17 cellular contexts compared by ENCODE assay signal in genomic region chr3:132236701-132237651, GRCh38.
DNase-seq lines count a peak whose midpoint lies in the region; ATAC-seq and TF ChIP-seq lines count a peak whose summit lies in the region.
"Had no signal": no experiment of that assay in that cellular context is flagged by ENCODE, and none has a peak within 500 bp of the region (broad histone marks: within the 10 kb centered on the region; RNA-seq: fewer than 3 reads in every experiment).

No MANE protein-coding gene starts in this region.

- H3K9me3 ChIP-seq in colonic mucosa, result no peaks in the 10 kb centered on the region

- no peaks in the 10 kb centered on the region for H3K79me2 ChIP-seq in KMS-11 (ENCODE audit: insufficient read depth, low read depth)
- H3K79me2 ChIP-seq in mesendoderm (ENCODE audit: control insufficient read depth, insufficient read depth, low read length), result no peaks in the 10 kb centered on the region

- H3K23ac ChIP-seq in mesendoderm (ENCODE audit: low read length), result no peak overlapping the region

- peak overlapping the region; percentile 5; the same call in 1 of the 2 replicates for H2AFZ ChIP-seq in KMS-11 (ENCODE audit: low read depth)

- DNase-seq in left lobe of liver (ENCODE audit: low spot score) (no peak), iPS-NIHi7 (ENCODE audit: extremely low spot score) (no peak), mesendoderm (no peak), colonic mucosa (no peak)
- DNase-seq: activated CD4-positive, alpha-beta T cell treated with anti-CD3 and anti-CD28 coated beads for 4 hours; activated T-cell treated with anti-CD3 and anti-CD28 coated beads, Interleukin-2, amount 50 U/mL, for 48 hours; aorta; effector CD4-positive, alpha-beta T cell; KG1; NCI-H2107; stimulated activated CD4-positive, alpha-beta T cell treated with anti-CD3 and anti-CD28 coated beads, Interleukin-4, amount 100 ng/mL, for 1 hour; stimulated activated naive CD4-positive, alpha-beta T cell had no signal

- H3K27ac ChIP-seq in KMS-11 (peak overlapping the region; percentile 49), mesendoderm (ENCODE audit: low read depth, low read length) (no peak overlapping the region), colonic mucosa (no peak overlapping the region)
- H3K27ac ChIP-seq: gastroesophageal sphincter had no signal

- no peak overlapping the region for H3K18ac ChIP-seq in mesendoderm (ENCODE audit: low read length)

- intact Hi-C loops in colonic mucosa (cut with DNase I), result no loop called here

- H3K36me3 ChIP-seq in KMS-11 (ENCODE audit: insufficient read depth), result no peaks in the 10 kb centered on the region
- H3K36me3 ChIP-seq in mesendoderm (ENCODE audit: control insufficient read depth, insufficient read depth, low read length), result no peaks in the 10 kb centered on the region
- H3K36me3 ChIP-seq in colonic mucosa, result no peaks in the 10 kb centered on the region
- H3K36me3 ChIP-seq: gastroesophageal sphincter had no signal

- no peak overlapping the region for H2BK120ac ChIP-seq in mesendoderm (ENCODE audit: low read depth, low read length)

- no peak overlapping the region for H2BK5ac ChIP-seq in mesendoderm (ENCODE audit: low read length)

- H3K27me3 ChIP-seq in KMS-11 (ENCODE audit: insufficient read depth, low read depth) (no peaks in the 10 kb centered on the region), mesendoderm (ENCODE audit: insufficient read depth, low read length, poor library complexity) (no peaks in the 10 kb centered on the region), colonic mucosa (no peaks in the 10 kb centered on the region)
- H3K27me3 ChIP-seq: gastroesophageal sphincter had no signal

- no peak overlapping the region for H4K8ac ChIP-seq in mesendoderm (ENCODE audit: low read depth, low read length)

- no peaks in the 10 kb centered on the region for H4K20me1 ChIP-seq in KMS-11 (ENCODE audit: insufficient read depth)

- H2AK5ac ChIP-seq in mesendoderm (ENCODE audit: low read length), result no peak overlapping the region

- H3K4me1 ChIP-seq in KMS-11 (ENCODE audit: low read depth, poor library complexity, severe bottlenecking) (peaks cover 69% of the 10 kb centered on the region), mesendoderm (ENCODE audit: control insufficient read depth, low read depth, low read length) (no peaks in the 10 kb centered on the region), colonic mucosa (no peaks in the 10 kb centered on the region)
- H3K4me1 ChIP-seq: gastroesophageal sphincter had no signal

- no peak overlapping the region for H3K4ac ChIP-seq in mesendoderm (ENCODE audit: low read depth, low read length)

- no peak overlapping the region for H4K5ac ChIP-seq in mesendoderm (ENCODE audit: low read length)

- TF ChIP-seq CTCF in KMS-11 (conservative IDR thresholded peaks at IDR 0.05; ENCODE audit: low read depth, low read length) (no peak), colonic mucosa (IDR thresholded peaks at IDR 0.05) (no peak)

- peak overlapping the region; percentile 67 for H3K4me2 ChIP-seq in KMS-11
- no peak overlapping the region for H3K4me2 ChIP-seq in mesendoderm (ENCODE audit: low read length)

- no peak overlapping the region for H3K56ac ChIP-seq in mesendoderm (ENCODE audit: low read length)

- peak; percentile 76 for ATAC-seq in GM18511 (IDR thresholded peaks at IDR 0.05; ENCODE audit: unreplicated experiment)
- peak; percentile 88 for ATAC-seq in GM19468 (IDR thresholded peaks at IDR 0.05; ENCODE audit: extremely low read depth, unreplicated experiment)
- peak; percentile 85 for ATAC-seq in HG02943 (IDR thresholded peaks at IDR 0.05; ENCODE audit: low read depth, unreplicated experiment)
- no peak for ATAC-seq in left lobe of liver
- ATAC-seq: gastroesophageal sphincter had no signal

- H3K79me1 ChIP-seq in mesendoderm (ENCODE audit: low read length), result no peaks in the 10 kb centered on the region

- H3K9ac ChIP-seq in KMS-11 (no peak overlapping the region), mesendoderm (ENCODE audit: low read length) (no peak overlapping the region), colonic mucosa (ENCODE audit: low read depth in 2 of 2, low read length in 2 of 2) (no peak overlapping the region)

- H3K4me3 ChIP-seq in KMS-11 (IDR thresholded peaks at IDR 0.05; ENCODE audit: insufficient read depth, low read depth, low read length) (peak overlapping the region; percentile 76), mesendoderm (ENCODE audit: low read length) (no peak overlapping the region), colonic mucosa (no peak overlapping the region)
- H3K4me3 ChIP-seq: gastroesophageal sphincter had no signal

- WGBS in mesendoderm (ENCODE audit: extremely low coverage, insufficient coverage, low lambda C conversion rate), result no CpG with 5 or more reads among the region's 4 CpGs

- no peak overlapping the region for H2BK15ac ChIP-seq in mesendoderm (replicated peaks; ENCODE audit: low read depth)
